Comparison of ENCODE assay signal across 8 cellular contexts in genomic region chr6:32984639-32985389, GRCh38. TPM values are rescaled to one million over a fixed set of nuclear protein-coding genes. Genes with fewer than 3 reads are reported as not detected.
A peak's percentile ranks its signal among the peaks of the same experiment; 100 is the strongest.
DNase-seq lines count a peak whose midpoint lies in the region; ATAC-seq and TF ChIP-seq lines count a peak whose summit lies in the region.

No MANE protein-coding gene starts in this region.

- TF ChIP-seq CTCF in BJ (IDR thresholded peaks at IDR 0.05; ENCODE audit: insufficient read depth, low read depth, low read length) (peak; percentile 87), cardiac muscle cell (IDR thresholded peaks at IDR 0.05; ENCODE audit: low read depth, low read length) (peak; percentile 83)

- no peak overlapping the region for H3K27ac ChIP-seq in cardiac muscle cell

- POLR2A ChIA-PET in BJ (lab: Charles Lee), result interaction anchor here (1.0 to 3.0 kb wide), 2 partner anchors 13 to 90 kb away, joined by 3 to 17 read pairs; no protein-coding TSS in a partner anchor

- H3K36me3 ChIP-seq in BJ (ENCODE audit: control insufficient read depth, insufficient read depth, low read length) (peaks cover 13% of the 10 kb centered on the region), cardiac muscle cell (peaks cover 24% of the 10 kb centered on the region)

- no peaks in the 10 kb centered on the region for H3K9me3 Mint-ChIP-seq in activated naive CD8-positive, alpha-beta T cell (ENCODE audit: low read depth)

- H3K27me3 Mint-ChIP-seq in activated naive CD8-positive, alpha-beta T cell, result no peaks in the 10 kb centered on the region

- peaks cover 16% of the 10 kb centered on the region for H3K4me1 Mint-ChIP-seq in activated naive CD8-positive, alpha-beta T cell (ENCODE audit: low read depth)

- H3K4me3 ChIP-seq in BJ (ENCODE audit: low read depth, low read length) (no peak overlapping the region), cardiac muscle cell (no peak overlapping the region)

- ATAC-seq in GM21529 (IDR thresholded peaks at IDR 0.05; ENCODE audit: unreplicated experiment) (peak; percentile 49), HG03095 (IDR thresholded peaks at IDR 0.05; ENCODE audit: unreplicated experiment) (no peak)

- peak overlapping the region; percentile 73 for H3K27ac Mint-ChIP-seq in activated naive CD8-positive, alpha-beta T cell

- CTCF ChIA-PET in BJ (lab: Yijun Ruan, JAX), result interaction anchor here (0.6 to 9.2 kb wide), 41 partner anchors 9 to 292 kb away, joined by 3 to 246 read pairs (median 4); partner anchors contain the start of genes B3GALT4, BRD2, HLA-DMA and HLA-DMB

- no peak overlapping the region for H3K4me3 Mint-ChIP-seq in activated naive CD8-positive, alpha-beta T cell

- no peak for DNase-seq in BJ (ENCODE audit: low read depth)
- DNase-seq in NCI-H146 (lab: John Stamatoyannopoulos, UW), result peak; percentile 89
- peak; percentile 44 to 83 for DNase-seq in SW 1271 (lab: John Stamatoyannopoulos, UW)
- peak; percentile 89 to 93 for DNase-seq in cardiac muscle cell (ENCODE audit: low read depth in 1 of 2, low spot score in 1 of 2)
- DNase-seq in putamen (ENCODE audit: low spot score), result peak; percentile 80

- H3K36me3 Mint-ChIP-seq in activated naive CD8-positive, alpha-beta T cell, result no peaks in the 10 kb centered on the region

- no peaks in the 10 kb centered on the region for H3K4me1 ChIP-seq in cardiac muscle cell (ENCODE audit: low read depth)

- H3K9me3 ChIP-seq in cardiac muscle cell (ENCODE audit: low read depth), result no peaks in the 10 kb centered on the region

- H3K27me3 ChIP-seq in BJ (ENCODE audit: control insufficient read depth, insufficient read depth, low read length) (no peaks in the 10 kb centered on the region; the same call in none of the 2 replicates), cardiac muscle cell (no peaks in the 10 kb centered on the region)

RNA-seq across cellular contexts. Expression of gene BRD2, which starts 16.4 kb away (rescaled TPM):
- polyA plus RNA-seq in BJ (2011; rRNA removed), result 110 and 128 TPM in 2 replicates
- 64.2 and 92.8 TPM in 2 replicates for polyA minus RNA-seq in BJ (2011; rRNA and poly(A)+ RNA removed)
- total RNA-seq in cardiac muscle cell, result 167 and 232 TPM in 2 replicates
- 137 and 166 TPM in 2 replicates for polyA plus RNA-seq in cardiac muscle cell

RNA-seq across cellular contexts. Expression of gene HLA-DOA, which starts 24.6 kb away (rescaled TPM):
- polyA plus RNA-seq in BJ (2011; rRNA removed) (not detected in 2 replicates), cardiac muscle cell (0.57 TPM in 1 of 2 replicates, not detected in the other)
- not detected in 2 replicates for polyA minus RNA-seq in BJ (2011; rRNA and poly(A)+ RNA removed)
- total RNA-seq in cardiac muscle cell, result 0.25 and 0.74 TPM in 2 replicates

RNA-seq across cellular contexts. Expression of gene HLA-DMA, which starts 31.9 kb away (rescaled TPM):
- 3.5 and 3.8 TPM in 2 replicates for polyA plus RNA-seq in BJ (2011; rRNA removed)
- 0.72 and 2.2 TPM in 2 replicates for polyA minus RNA-seq in BJ (2011; rRNA and poly(A)+ RNA removed)
- total RNA-seq in cardiac muscle cell, result 1.8 and 2.9 TPM in 2 replicates
- polyA plus RNA-seq in cardiac muscle cell, result 3.7 and 6.9 TPM in 2 replicates

RNA-seq across cellular contexts. Expression of gene HLA-DMB, which starts 44.0 kb away (rescaled TPM):
- polyA plus RNA-seq in BJ (2011; rRNA removed), result not detected in 2 replicates
- polyA minus RNA-seq in BJ (2011; rRNA and poly(A)+ RNA removed), result not detected in 2 replicates
- not detected in 2 replicates for total RNA-seq in cardiac muscle cell
- not detected in 2 replicates for polyA plus RNA-seq in cardiac muscle cell
